ENCODE assay signal across 17 cellular contexts in the genomic region with DNA sequence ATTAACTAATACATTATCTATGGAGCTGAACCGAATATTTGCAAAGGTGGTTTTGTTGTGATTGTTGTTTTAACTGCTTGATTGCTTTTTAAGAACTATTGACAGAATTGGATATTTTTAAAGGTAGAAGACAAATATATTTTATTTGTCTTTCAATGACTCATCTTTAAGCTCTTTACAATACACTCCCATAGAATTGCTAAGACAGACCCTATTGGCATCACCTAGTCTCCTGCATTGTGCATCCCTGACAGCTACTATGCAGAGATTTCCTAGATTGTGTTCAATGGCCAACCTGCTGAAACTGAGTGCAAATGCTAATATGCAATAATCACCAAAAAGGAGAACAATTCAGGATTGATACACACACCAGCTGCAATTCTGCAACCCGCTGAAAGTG. TPM values are rescaled to one million over a fixed set of nuclear protein-coding genes. Genes with fewer than 3 reads are reported as not detected.
"Had no signal": no experiment of that assay in that cellular context is flagged by ENCODE, and none has a peak within 500 bp of the region (broad histone marks: within the 10 kb centered on the region; RNA-seq: fewer than 3 reads in every experiment).

No MANE protein-coding gene starts in this region.

- H3K4me1 ChIP-seq: right atrium auricular region, upper lobe of left lung had no signal

- H3K9me3 ChIP-seq: right atrium auricular region, upper lobe of left lung had no signal

- H3K4me3 ChIP-seq: right atrium auricular region, upper lobe of left lung had no signal

- H3K36me3 ChIP-seq: right atrium auricular region, upper lobe of left lung had no signal

- H3K27ac ChIP-seq: right atrium auricular region, upper lobe of left lung had no signal

- ATAC-seq: activated CD8-positive, alpha-beta T cell treated with anti-CD3 and anti-CD28 coated beads, Interleukin-2, amount 10 ng/mL, durations not matched to agents 7 days and 5 days; T-helper 17 cell had no signal

- FAIRE-seq: small intestine had no signal

- DNase-seq: activated B cell treated with CpG ODN at 0.5 μM for 24 hours; activated CD4-positive, alpha-beta T cell treated with anti-CD3 and anti-CD28 coated beads, Interleukin-2, amount 10 ng/mL, durations not matched to agents 24 days and 14 days; activated CD8-positive, alpha-beta memory T cell treated with anti-CD3 and anti-CD28 coated beads, Interleukin-2, amount 50 U/mL, for 4 hours; activated CD8-positive, alpha-beta T cell treated with anti-CD3 and anti-CD28 coated beads, Interleukin-2, amount 10 ng/mL, durations not matched to agents 7 days and 5 days; activated gamma-delta T cell treated with Interleukin-2 at 50 U/mL for 16 hours; amygdala; cortex of kidney; effector CD4-positive, alpha-beta T cell; foreskin melanocyte; nephron progenitor cell; small intestine; stimulated activated CD4-positive, alpha-beta T cell treated with anti-CD3 and anti-CD28 coated beads, Interleukin-4, amount 100 ng/mL, for 4 hours; T-helper 17 cell; upper lobe of left lung had no signal

- H3K27me3 ChIP-seq: right atrium auricular region, upper lobe of left lung had no signal

RNA-seq across cellular contexts. Expression of a gene that starts 19.7 kb away (rescaled TPM):
- total RNA-seq: activated B cell treated with CpG ODN at 0.5 μM for 24 hours; activated CD4-positive, alpha-beta T cell treated with anti-CD3 and anti-CD28 coated beads, Interleukin-2, amount 10 ng/mL, durations not matched to agents 24 days and 14 days; activated CD8-positive, alpha-beta T cell treated with anti-CD3 and anti-CD28 coated beads, Interleukin-2, amount 10 ng/mL, durations not matched to agents 7 days and 5 days; liver; progenitor cell of endocrine pancreas; T-helper 17 cell had no signal
